In the genomic region with DNA sequence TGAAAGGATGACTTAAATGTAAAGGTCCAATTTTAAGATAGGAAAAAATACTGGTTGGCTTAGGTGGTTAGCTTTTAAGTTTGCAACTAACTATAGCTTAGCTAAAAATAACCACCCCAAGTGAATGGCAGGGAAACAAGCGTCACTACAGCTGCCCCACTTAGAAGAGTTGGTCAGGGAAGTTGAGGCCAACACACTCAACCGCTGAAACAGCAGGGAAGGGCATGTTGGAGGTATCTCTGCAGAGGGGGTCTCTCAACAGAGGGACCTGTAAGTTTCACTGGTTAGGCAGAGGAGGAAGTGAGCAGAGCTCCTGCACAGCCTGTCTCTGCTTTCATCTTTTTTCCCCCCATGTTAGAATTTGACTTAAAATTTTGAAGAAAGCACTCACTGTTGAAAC, we compare ENCODE assay signal across 16 cellular contexts.
DNase-seq lines count a peak whose midpoint lies in the region; ATAC-seq and TF ChIP-seq lines count a peak whose summit lies in the region.
"Had no signal": no experiment of that assay in that cellular context is flagged by ENCODE, and none has a peak within 500 bp of the region (broad histone marks: within the 10 kb centered on the region; RNA-seq: fewer than 3 reads in every experiment).

No MANE protein-coding gene starts in this region.

- no peaks in the 10 kb centered on the region for H3K9me3 Mint-ChIP-seq in nephron
- H3K9me3 Mint-ChIP-seq: activated T-helper 17 cell treated with anti-CD3 and anti-CD28 coated beads, Interleukin-2, amount 50 U/mL, for 72 hours had no signal

- peak; percentile 46 for ATAC-seq in GM18867 (IDR thresholded peaks at IDR 0.05; ENCODE audit: unreplicated experiment)
- peak; percentile 74 for ATAC-seq in GM21528 (IDR thresholded peaks at IDR 0.05; ENCODE audit: low FRiP score, unreplicated experiment)
- ATAC-seq: activated T-helper 17 cell treated with anti-CD3 and anti-CD28 coated beads, Interleukin-2, amount 50 U/mL, for 72 hours had no signal

- TF ChIP-seq CTCF in nephron (IDR thresholded peaks at IDR 0.05; ENCODE audit: unreplicated experiment in 3 of 3) (no peak), RWPE1 (conservative IDR thresholded peaks at IDR 0.05; ENCODE audit: low read depth) (no peak)

- CTCF ChIA-PET in RWPE1 (lab: Yijun Ruan, JAX): interaction anchor here (0.7 to 1.0 kb wide), 3 partner anchors 44 to 1903 kb away, joined by 3 read pairs; no protein-coding TSS in a partner anchor

- H3K27ac Mint-ChIP-seq in nephron: peak overlapping the region; percentile 74 to 94 (median 82)
- H3K27ac Mint-ChIP-seq: activated T-helper 17 cell treated with anti-CD3 and anti-CD28 coated beads, Interleukin-2, amount 50 U/mL, for 72 hours had no signal

- in situ Hi-C loops in KBM-7 (cut with MboI; ENCODE audit: low pct_unique_long_range_greater_than_20kb, low sequenced_read_pairs): no loop called here
- in situ Hi-C loops in G401 (cut with HindIII; ENCODE audit: low sequenced_read_pairs): no loop called here

- no peak overlapping the region for H3K27ac ChIP-seq in RWPE1
- H3K27ac ChIP-seq: HL-60, suprapubic skin had no signal

- POLR2A ChIA-PET in RWPE1 (lab: Yijun Ruan, JAX; ENCODE audit: low non-redundant PET): no interaction called here

- DNase-seq in KBM-7 (peak; percentile 32), cerebellar cortex (ENCODE audit: low spot score) (no peak), G401 (ENCODE audit: low spot score) (no peak), KG1 (lab: John Stamatoyannopoulos, UW) (no peak), RWPE1 (ENCODE audit: low spot score) (no peak)
- DNase-seq: activated CD4-positive, alpha-beta T cell treated with anti-CD3 and anti-CD28 coated beads for 4 hours; esophagus squamous epithelium; HCEC 1CT; NCI-H1105; retina had no signal

- peaks cover 22% of the 10 kb centered on the region for H3K36me3 Mint-ChIP-seq in nephron (ENCODE audit: low read depth)

- no peak overlapping the region for H3K4me3 Mint-ChIP-seq in nephron
- H3K4me3 Mint-ChIP-seq: activated T-helper 17 cell treated with anti-CD3 and anti-CD28 coated beads, Interleukin-2, amount 50 U/mL, for 72 hours had no signal

- H3K27me3 Mint-ChIP-seq in nephron (ENCODE audit: low read depth): no peaks in the 10 kb centered on the region

- peaks cover 88% of the 10 kb centered on the region for H3K4me1 Mint-ChIP-seq in nephron
- H3K4me1 Mint-ChIP-seq: activated T-helper 17 cell treated with anti-CD3 and anti-CD28 coated beads, Interleukin-2, amount 50 U/mL, for 72 hours had no signal
